Comparison of ENCODE assay signal across 8 cellular contexts in the genomic region with DNA sequence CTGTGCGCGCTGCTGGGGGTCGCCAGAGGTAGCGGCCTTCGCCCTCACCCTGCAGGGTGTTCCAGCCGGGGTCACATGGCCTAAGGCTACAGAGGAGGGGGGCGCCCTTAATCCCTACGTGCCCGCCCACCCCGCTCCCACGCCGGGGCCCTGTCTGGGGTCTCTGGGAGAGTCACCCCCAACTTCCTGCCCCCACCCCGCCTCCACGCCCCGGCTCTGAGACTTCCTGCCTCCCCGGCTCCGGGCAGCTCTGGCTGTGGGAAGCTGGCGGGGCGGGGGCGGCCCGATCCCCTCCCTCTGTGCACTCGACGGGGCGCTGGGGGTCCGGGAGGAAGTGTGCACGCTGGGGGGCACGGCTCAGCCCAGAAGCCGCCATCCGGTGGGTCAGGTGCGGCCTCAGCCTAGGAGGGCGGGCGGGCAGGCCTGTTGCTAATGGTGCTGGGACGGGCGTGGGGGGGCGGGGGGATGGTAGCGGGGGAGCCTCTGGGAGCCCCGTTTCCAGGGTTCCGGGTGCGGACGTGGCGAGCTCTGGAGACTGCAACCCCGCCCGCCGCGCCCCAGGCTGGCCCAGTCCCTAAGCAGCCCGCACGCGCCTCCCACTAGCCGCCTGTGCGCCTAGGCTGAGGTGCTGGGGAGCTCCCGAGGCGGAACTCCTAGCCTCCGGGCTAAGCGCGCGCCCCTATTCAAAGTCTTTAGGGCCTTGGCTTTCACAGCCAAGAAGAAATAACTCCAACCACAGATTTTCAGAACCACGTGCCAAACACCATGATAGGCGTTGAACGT.
DNase-seq lines count a peak whose midpoint lies in the region; ATAC-seq lines count a peak whose summit lies in the region.

No MANE protein-coding gene starts in this region.

- no peak for ATAC-seq in stimulated activated naive CD8-positive, alpha-beta T cell treated with anti-CD3 and anti-CD28 coated beads, Interleukin-15, Interleukin-2, amounts not matched to agents 100 U/mL and 50 U/mL, for 24 hours
- ATAC-seq in GM21717 (IDR thresholded peaks at IDR 0.05; ENCODE audit: unreplicated experiment) = no peak

- peak overlapping the region; percentile 86 for H3K27ac ChIP-seq in angular gyrus (ENCODE audit: low read depth, low read length)

- H3K9me3 Mint-ChIP-seq in immature natural killer cell = no peaks in the 10 kb centered on the region
- H3K9me3 Mint-ChIP-seq in activated T-helper 2 cell treated with anti-CD3 and anti-CD28 coated beads, Interferon-gamma antibody, Interleukin-2, Interleukin-4, amounts not matched to agents 10 μg/mL and 5 μg/mL and 100 μg/mL, durations not matched to agents 14 hours and 24 hours and 36 hours = no peaks in the 10 kb centered on the region

- H3K36me3 Mint-ChIP-seq in immature natural killer cell = no peaks in the 10 kb centered on the region
- H3K36me3 Mint-ChIP-seq in activated T-helper 2 cell treated with anti-CD3 and anti-CD28 coated beads, Interferon-gamma antibody, Interleukin-2, Interleukin-4, amounts not matched to agents 10 μg/mL and 5 μg/mL and 100 μg/mL, durations not matched to agents 14 hours and 24 hours and 36 hours (ENCODE audit: low read depth) = no peaks in the 10 kb centered on the region

- peak overlapping the region; percentile 74 to 85 (median 83) for H3K4me3 Mint-ChIP-seq in immature natural killer cell
- no peak overlapping the region for H3K4me3 Mint-ChIP-seq in activated T-helper 2 cell treated with anti-CD3 and anti-CD28 coated beads, Interferon-gamma antibody, Interleukin-2, Interleukin-4, amounts not matched to agents 10 μg/mL and 5 μg/mL and 100 μg/mL, durations not matched to agents 14 hours and 24 hours and 36 hours (ENCODE audit: low read depth)

- peak; percentile 22 for DNase-seq in stimulated activated CD4-positive, alpha-beta T cell treated with anti-CD3 and anti-CD28 coated beads, Interleukin-15, amount 100 ng/mL, for 24 hours
- DNase-seq in stimulated activated CD4-positive, alpha-beta T cell treated with anti-CD3 and anti-CD28 coated beads, Interleukin-1b, Interleukin-23, amount 100 ng/mL, for 48 hours = no peak
- DNase-seq in immature natural killer cell = peak; percentile 64 to 73 (median 67)
- peak; percentile 36 for DNase-seq in stimulated activated naive CD8-positive, alpha-beta T cell treated with anti-CD3 and anti-CD28 coated beads, Interleukin-15, Interleukin-2, amounts not matched to agents 100 U/mL and 50 U/mL, for 24 hours
- no peak for DNase-seq in KG1 (lab: John Stamatoyannopoulos, UW)
- no peak for DNase-seq in activated T-helper 2 cell treated with anti-CD3 and anti-CD28 coated beads, Interferon-gamma antibody, Interleukin-2, Interleukin-4, amounts not matched to agents 10 μg/mL and 5 μg/mL and 100 μg/mL, durations not matched to agents 14 hours and 24 hours and 36 hours (ENCODE audit: low spot score)

- H3K4me1 Mint-ChIP-seq in immature natural killer cell = peaks cover 65 to 71% of the 10 kb centered on the region in 2 donors
- H3K4me1 Mint-ChIP-seq in activated T-helper 2 cell treated with anti-CD3 and anti-CD28 coated beads, Interferon-gamma antibody, Interleukin-2, Interleukin-4, amounts not matched to agents 10 μg/mL and 5 μg/mL and 100 μg/mL, durations not matched to agents 14 hours and 24 hours and 36 hours (ENCODE audit: low read depth) = peaks cover 2% of the 10 kb centered on the region

- peaks cover 10 to 20% (median 14%) of the 10 kb centered on the region in 3 donors for H3K27me3 Mint-ChIP-seq in immature natural killer cell (ENCODE audit: low read depth in 3 of 3)
- peaks cover 47% of the 10 kb centered on the region for H3K27me3 Mint-ChIP-seq in activated T-helper 2 cell treated with anti-CD3 and anti-CD28 coated beads, Interferon-gamma antibody, Interleukin-2, Interleukin-4, amounts not matched to agents 10 μg/mL and 5 μg/mL and 100 μg/mL, durations not matched to agents 14 hours and 24 hours and 36 hours (ENCODE audit: low read depth)

- intact Hi-C loops in activated T-helper 2 cell treated with anti-CD3 and anti-CD28 coated beads, Interferon-gamma antibody, Interleukin-2, Interleukin-4, amounts not matched to agents 10 μg/mL and 5 μg/mL and 100 μg/mL, durations not matched to agents 14 hours and 24 hours and 36 hours (cut with micrococcal nuclease) = loop anchor here (2.0 to 5.0 kb wide), 3 partner anchors 37 to 72 kb away; no protein-coding TSS in a partner anchor

- H3K27ac Mint-ChIP-seq in immature natural killer cell = peak overlapping the region; percentile 88 to 98 (median 98)
- no peak overlapping the region for H3K27ac Mint-ChIP-seq in activated T-helper 2 cell treated with anti-CD3 and anti-CD28 coated beads, Interferon-gamma antibody, Interleukin-2, Interleukin-4, amounts not matched to agents 10 μg/mL and 5 μg/mL and 100 μg/mL, durations not matched to agents 14 hours and 24 hours and 36 hours

Comparison
In these comparisons a context has a peak if more than half of its experiments do, and no peak if none do; other contexts are left out.
1. DNase-seq: peak in stimulated activated CD4-positive, alpha-beta T cell treated with anti-CD3 and anti-CD28 coated beads, Interleukin-15, amount 100 ng/mL, for 24 hours (single experiment), immature natural killer cell (3 of 3) and stimulated activated naive CD8-positive, alpha-beta T cell treated with anti-CD3 and anti-CD28 coated beads, Interleukin-15, Interleukin-2, amounts not matched to agents 100 U/mL and 50 U/mL, for 24 hours (single experiment); none in stimulated activated CD4-positive, alpha-beta T cell treated with anti-CD3 and anti-CD28 coated beads, Interleukin-1b, Interleukin-23, amount 100 ng/mL, for 48 hours (single experiment), KG1 (single experiment) and activated T-helper 2 cell treated with anti-CD3 and anti-CD28 coated beads, Interferon-gamma antibody, Interleukin-2, Interleukin-4, amounts not matched to agents 10 μg/mL and 5 μg/mL and 100 μg/mL, durations not matched to agents 14 hours and 24 hours and 36 hours (single experiment).